13 cellular contexts compared by ENCODE assay signal in genomic region chr9:131673531-131673930, GRCh38.
DNase-seq lines count a peak whose midpoint lies in the region; ATAC-seq, FAIRE-seq and TF ChIP-seq lines count a peak whose summit lies in the region.
"Had no signal": no experiment of that assay in that cellular context is flagged by ENCODE, and none has a peak within 500 bp of the region (broad histone marks: within the 10 kb centered on the region; RNA-seq: fewer than 3 reads in every experiment).

No MANE protein-coding gene starts in this region.

- peaks cover 14 to 97% (median 29%) of the 10 kb centered on the region in 11 experiments; a peak in 18 of 22 replicates for H4K20me1 ChIP-seq in BLaER1 treated with 17β-estradiol and CSF1 and Interleukin-3, amounts not matched to agents 10 nM and 100 nM

- TF ChIP-seq POLR2A in GM12891 (IDR thresholded peaks at IDR 0.05; ENCODE audit: low read depth, low read length) = no peak

- intact Hi-C loops in ascending aorta (cut with DNase I) = no loop called here
- intact Hi-C loops in mucosa of descending colon (cut with DNase I, micrococcal nuclease) = loop anchor here in 1 of 2 donors (10.0 kb wide), 1 partner anchor 61 kb away; no protein-coding TSS in a partner anchor

- peak overlapping the region; percentile 97 for H3K27ac Mint-ChIP-seq in osteocyte (ENCODE audit: unreplicated experiment)
- H3K27ac Mint-ChIP-seq: activated naive CD8-positive, alpha-beta T cell treated with anti-CD3 and anti-CD28 coated beads, Interleukin-2, amount 10 ng/mL, durations not matched to agents 7 days and 5 days had no signal

- no peaks in the 10 kb centered on the region for H3K9me3 Mint-ChIP-seq in osteocyte (ENCODE audit: unreplicated experiment)
- H3K9me3 Mint-ChIP-seq: activated naive CD8-positive, alpha-beta T cell treated with anti-CD3 and anti-CD28 coated beads, Interleukin-2, amount 10 ng/mL, durations not matched to agents 7 days and 5 days had no signal

- H3K9ac ChIP-seq in BLaER1 treated with 17β-estradiol and CSF1 and Interleukin-3, amounts not matched to agents 10 nM and 100 nM = peak overlapping the region in 10 of 11 experiments; percentile 69 to 86 (median 78); a peak in 19 of 22 replicates

- H3K4me3 ChIP-seq in BLaER1 treated with 17β-estradiol and CSF1 and Interleukin-3, amounts not matched to agents 10 nM and 100 nM = peak overlapping the region in 6 of 10 experiments; percentile 11 to 62 (median 48); a peak in 8 of 20 replicates
- H3K4me3 ChIP-seq in GM12864 (ENCODE audit: low read depth, low read length) (peak overlapping the region; percentile 66), ascending aorta (no peak overlapping the region), mucosa of descending colon (no peak overlapping the region)

- no peaks in the 10 kb centered on the region for H3K9me3 ChIP-seq in BLaER1 treated with 17β-estradiol and CSF1 and Interleukin-3, amounts not matched to agents 10 nM and 100 nM (replicated peaks in 1 of 11)
- no peaks in the 10 kb centered on the region for H3K9me3 ChIP-seq in ascending aorta
- no peaks in the 10 kb centered on the region for H3K9me3 ChIP-seq in mucosa of descending colon

- TF ChIP-seq CTCF in GM12864 (IDR thresholded peaks at IDR 0.05; ENCODE audit: low read depth, low read length, missing control alignments) (no peak), ascending aorta (IDR thresholded peaks at IDR 0.05) (no peak), osteocyte (IDR thresholded peaks at IDR 0.05) (no peak), mucosa of descending colon (IDR thresholded peaks at IDR 0.05) (no peak)

- peak overlapping the region; percentile 36 for H3K4me3 Mint-ChIP-seq in osteocyte (ENCODE audit: unreplicated experiment)
- H3K4me3 Mint-ChIP-seq: activated naive CD8-positive, alpha-beta T cell treated with anti-CD3 and anti-CD28 coated beads, Interleukin-2, amount 10 ng/mL, durations not matched to agents 7 days and 5 days had no signal

- H3K27me3 ChIP-seq in BLaER1 treated with 17β-estradiol and CSF1 and Interleukin-3, amounts not matched to agents 10 nM and 100 nM = no peaks in the 10 kb centered on the region
- H3K27me3 ChIP-seq in ascending aorta = no peaks in the 10 kb centered on the region

- DNase-seq in GM12864 (ENCODE audit: low read depth) (no peak), ascending aorta (ENCODE audit: low spot score in 2 of 2) (no peak), osteocyte (ENCODE audit: extremely low spot score, unreplicated experiment) (no peak), GM12891 (ENCODE audit: insufficient read length, low spot score) (no peak), mucosa of descending colon (no peak), urothelium cell line (ENCODE audit: low spot score) (no peak)
- DNase-seq: activated naive CD8-positive, alpha-beta T cell treated with anti-CD3 and anti-CD28 coated beads, Interleukin-2, amount 10 ng/mL, durations not matched to agents 7 days and 5 days; MV-4-11; NCI-H2171; T-helper 9 cell had no signal

- H3K4me2 ChIP-seq in BLaER1 treated with 17β-estradiol and CSF1 and Interleukin-3, amounts not matched to agents 10 nM and 100 nM = peak overlapping the region; percentile 89 to 98 (median 95)

- H3K27ac ChIP-seq in BLaER1 treated with 17β-estradiol and CSF1 and Interleukin-3, amounts not matched to agents 10 nM and 100 nM = peak overlapping the region; percentile 78 to 93 (median 87)
- peak overlapping the region; percentile 93 to 96 for H3K27ac ChIP-seq in ascending aorta

- no peaks in the 10 kb centered on the region for H3K27me3 Mint-ChIP-seq in osteocyte (ENCODE audit: unreplicated experiment)
- H3K27me3 Mint-ChIP-seq: activated naive CD8-positive, alpha-beta T cell treated with anti-CD3 and anti-CD28 coated beads, Interleukin-2, amount 10 ng/mL, durations not matched to agents 7 days and 5 days had no signal

- FAIRE-seq in GM12891 (lab: Jason Lieb, UNC) = no peak
- FAIRE-seq in urothelium cell line (lab: Jason Lieb, UNC) = no peak
- FAIRE-seq: colon had no signal

- peaks cover 0 to 8% (median 0%) of the 10 kb centered on the region in 11 experiments; a peak in 2 of 22 replicates for H3K36me3 ChIP-seq in BLaER1 treated with 17β-estradiol and CSF1 and Interleukin-3, amounts not matched to agents 10 nM and 100 nM
- H3K36me3 ChIP-seq in ascending aorta = no peaks in the 10 kb centered on the region
- no peaks in the 10 kb centered on the region for H3K36me3 ChIP-seq in mucosa of descending colon (ENCODE audit: low read depth)

- H3K36me3 Mint-ChIP-seq in osteocyte (ENCODE audit: unreplicated experiment) = no peaks in the 10 kb centered on the region

- ATAC-seq in mucosa of descending colon = no peak
- no peak for ATAC-seq in GM21381 (IDR thresholded peaks at IDR 0.05; ENCODE audit: unreplicated experiment)

- H3K4me1 Mint-ChIP-seq in osteocyte (ENCODE audit: unreplicated experiment) = peaks cover 99% of the 10 kb centered on the region

- H3K4me1 ChIP-seq in BLaER1 treated with 17β-estradiol and CSF1 and Interleukin-3, amounts not matched to agents 10 nM and 100 nM = peaks cover 100% of the 10 kb centered on the region in 10 experiments
- peaks cover 40 to 88% of the 10 kb centered on the region in 2 donors for H3K4me1 ChIP-seq in ascending aorta
- peaks cover 41% of the 10 kb centered on the region for H3K4me1 ChIP-seq in mucosa of descending colon (ENCODE audit: low read depth)

TF ChIP-seq in GM12891, 5 proteins besides CTCF, POLR2A, EP300 and RAD21:
- TF ChIP-seq POLR2AphosphoS5 (IDR thresholded peaks at IDR 0.05; ENCODE audit: low read depth, low read length) (no peak), SPI1 (IDR thresholded peaks at IDR 0.05; ENCODE audit: low read depth, low read length) (no peak), POU2F2 (IDR thresholded peaks at IDR 0.05; ENCODE audit: low read depth, low read length) (no peak), PAX5 (IDR thresholded peaks at IDR 0.05; ENCODE audit: insufficient read depth, low read length, severe bottlenecking) (no peak), TAF1 (IDR thresholded peaks at IDR 0.05; ENCODE audit: low read depth, low read length) (no peak)

Comparison
In these comparisons a context has a peak if more than half of its experiments do, and no peak if none do; other contexts are left out.
1. H3K4me3 ChIP-seq: peak in BLaER1 treated with 17β-estradiol and CSF1 and Interleukin-3, amounts not matched to agents 10 nM and 100 nM (6 of 10) and GM12864 (single experiment); none in ascending aorta (0 of 2) and mucosa of descending colon (single experiment).